8 cellular contexts compared by ENCODE assay signal in the genomic region with DNA sequence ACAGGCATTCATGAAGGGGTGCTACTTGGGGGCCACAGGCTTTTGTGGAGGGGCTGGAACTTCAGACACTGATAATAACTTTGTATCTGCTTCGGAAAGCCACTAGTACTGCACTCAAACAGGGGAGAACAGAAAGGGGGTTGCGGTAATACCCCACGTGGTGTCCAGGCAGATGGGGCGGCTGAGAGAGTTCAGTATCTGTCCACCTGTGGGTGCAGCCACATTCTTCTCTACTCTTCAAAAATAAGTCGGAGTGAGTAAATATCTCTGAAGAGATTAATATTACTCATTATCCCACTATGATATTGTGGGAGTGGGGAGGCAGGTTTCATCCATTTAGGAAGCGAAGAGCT.
A peak's percentile ranks its signal among the peaks of the same experiment; 100 is the strongest.
DNase-seq lines count a peak whose midpoint lies in the region; ATAC-seq and TF ChIP-seq lines count a peak whose summit lies in the region.

No MANE protein-coding gene starts in this region.

- H3K27me3 Mint-ChIP-seq in T-helper 17 cell, result no peaks in the 10 kb centered on the region

- H3K79me2 ChIP-seq in PC-3 (ENCODE audit: low read length), result no peaks in the 10 kb centered on the region

- no peaks in the 10 kb centered on the region for H3K27me3 ChIP-seq in iPS-18a (ENCODE audit: control insufficient read depth, insufficient read depth, low read length)
- no peaks in the 10 kb centered on the region for H3K27me3 ChIP-seq in subcutaneous abdominal adipose tissue (ENCODE audit: control insufficient read depth in 5 of 5, insufficient read depth in 4 of 5, low read length in 5 of 5)
- no peaks in the 10 kb centered on the region for H3K27me3 ChIP-seq in PC-3 (ENCODE audit: low read length)

- H3F3A ChIP-seq in PC-3 (ENCODE audit: low read length, unreplicated experiment), result no peaks in the 10 kb centered on the region

- BruUV-seq in PC-3 (replicated peaks; lab: Mats Ljungman, UMichigan), result no TSS peak

- H3K9me3 ChIP-seq in T-helper 17 cell (ENCODE audit: control insufficient read depth, low read length, poor library complexity, severe bottlenecking) (no peaks in the 10 kb centered on the region), iPS-18a (ENCODE audit: control insufficient read depth, low read depth, low read length) (no peaks in the 10 kb centered on the region), subcutaneous abdominal adipose tissue (ENCODE audit: control insufficient read depth in 5 of 5, low read length in 5 of 5) (no peaks in the 10 kb centered on the region), PC-3 (ENCODE audit: low read length) (no peaks in the 10 kb centered on the region)

- peaks cover 30% of the 10 kb centered on the region for H3K4me1 Mint-ChIP-seq in T-helper 17 cell

- no peak overlapping the region for H3K4me2 ChIP-seq in PC-3 (ENCODE audit: low read length)

- CTCF ChIA-PET in PC-3 (lab: Charles Lee), result no interaction called here

- TF ChIP-seq CTCF in PC-3 (conservative IDR thresholded peaks at IDR 0.05; ENCODE audit: low read depth, low read length), result no peak

- H3K36me3 Mint-ChIP-seq in T-helper 17 cell (ENCODE audit: low read depth), result peaks cover 4% of the 10 kb centered on the region

- H3K9ac ChIP-seq in iPS-18a (ENCODE audit: low read length) (peak overlapping the region; percentile 37), subcutaneous abdominal adipose tissue (ENCODE audit: low read length in 5 of 5) (no peak overlapping the region), PC-3 (ENCODE audit: low read length) (no peak overlapping the region)

- intact Hi-C loops in PC-3 (cut with micrococcal nuclease), result loop anchor here (2.0 to 5.0 kb wide), 5 partner anchors 119 to 1754 kb away; a partner anchor contains a TSS

- no peaks in the 10 kb centered on the region for H4K20me1 ChIP-seq in PC-3 (ENCODE audit: low read length)

- H3K27ac ChIP-seq in iPS-18a (ENCODE audit: low read length) (peak overlapping the region; percentile 70), subcutaneous abdominal adipose tissue (ENCODE audit: low read depth, low read length) (no peak overlapping the region), PC-3 (ENCODE audit: low read length) (no peak overlapping the region)

- POLR2A ChIA-PET in PC-3 (lab: Charles Lee; ENCODE audit: unreplicated experiment), result no interaction called here

- DNase-seq in NCI-H526 (lab: John Stamatoyannopoulos, UW) (peak; percentile 67 to 72), NCI-H526 treated with DMSO at 0.1 percent for 48 hours (lab: John Stamatoyannopoulos, UW) (no peak), T-helper 17 cell (no peak), PC-3 (no peak), NCI-H345 treated with DMSO at 0.1 percent for 48 hours (lab: John Stamatoyannopoulos, UW; ENCODE audit: unreplicated experiment) (no peak)

- H3K4me3 ChIP-seq in iPS-18a (ENCODE audit: low read length), result peak overlapping the region; percentile 70
- H3K4me3 ChIP-seq in subcutaneous abdominal adipose tissue (ENCODE audit: low read depth in 1 of 5, low read length in 5 of 5), result peak overlapping the region in 4 of 5 donors; percentile 65 to 78 (median 73)
- no peak overlapping the region for H3K4me3 ChIP-seq in PC-3 (ENCODE audit: low read length)

- no peaks in the 10 kb centered on the region for H3K9me2 ChIP-seq in PC-3 (replicated peaks; ENCODE audit: low read length)

- no peak overlapping the region for H2AFZ ChIP-seq in PC-3 (ENCODE audit: low read length)

- ATAC-seq in T-helper 17 cell (no peak), PC-3 (no peak), GM19023 (IDR thresholded peaks at IDR 0.05; ENCODE audit: unreplicated experiment) (no peak)

- no peaks in the 10 kb centered on the region for H3K36me3 ChIP-seq in iPS-18a (ENCODE audit: control insufficient read depth, low read depth, low read length)
- no peaks in the 10 kb centered on the region for H3K36me3 ChIP-seq in subcutaneous abdominal adipose tissue (ENCODE audit: control insufficient read depth in 5 of 5, insufficient read depth in 5 of 5, low read length in 5 of 5)
- no peaks in the 10 kb centered on the region for H3K36me3 ChIP-seq in PC-3 (ENCODE audit: low read depth, low read length)

- H3K4me1 ChIP-seq in iPS-18a (ENCODE audit: control insufficient read depth, low read depth, low read length), result peaks cover 73% of the 10 kb centered on the region
- peaks cover 9 to 55% (median 53%) of the 10 kb centered on the region in 5 donors for H3K4me1 ChIP-seq in subcutaneous abdominal adipose tissue (ENCODE audit: control insufficient read depth in 5 of 5, insufficient read depth in 5 of 5, low read length in 5 of 5)
- peaks cover 16% of the 10 kb centered on the region for H3K4me1 ChIP-seq in PC-3 (ENCODE audit: insufficient read depth, low read length)

- H3K4me3 Mint-ChIP-seq in T-helper 17 cell, result peak overlapping the region; percentile 95

- peak overlapping the region; percentile 93 for H3K27ac Mint-ChIP-seq in T-helper 17 cell

Comparison
In these comparisons a context has a peak if more than half of its experiments do, and no peak if none do; other contexts are left out.
1. DNase-seq: peak in NCI-H526 (2 of 2); none in NCI-H526 treated with DMSO at 0.1 percent for 48 hours (single experiment), T-helper 17 cell (0 of 3), PC-3 (single experiment) and NCI-H345 treated with DMSO at 0.1 percent for 48 hours (single experiment).